Comparison of ENCODE assay signal across 15 cellular contexts in the genomic region with DNA sequence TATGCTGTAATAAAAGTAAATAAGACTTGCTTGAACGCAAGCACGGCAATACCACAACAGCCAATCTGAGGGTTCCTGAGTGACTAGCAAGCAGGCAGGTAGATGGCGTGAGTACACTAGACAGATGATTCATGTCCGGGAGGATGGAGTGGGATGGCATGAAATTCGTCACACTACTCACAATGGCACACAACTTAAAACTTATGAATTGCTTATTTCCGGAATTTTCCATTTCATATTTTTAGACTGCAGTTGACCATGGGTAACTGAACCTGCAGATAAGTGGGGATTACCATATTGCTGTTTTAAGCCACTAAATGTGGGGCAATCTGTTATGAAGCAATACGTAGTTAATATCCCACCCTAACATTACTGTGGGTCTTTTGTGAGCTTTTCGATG.
DNase-seq lines count a peak whose midpoint lies in the region; ATAC-seq and TF ChIP-seq lines count a peak whose summit lies in the region.
"Had no signal": no experiment of that assay in that cellular context is flagged by ENCODE, and none has a peak within 500 bp of the region (broad histone marks: within the 10 kb centered on the region; RNA-seq: fewer than 3 reads in every experiment).

No MANE protein-coding gene starts in this region.

- H3K9me3 Mint-ChIP-seq in T-helper 2 cell treated with Interferon-gamma antibody and Interleukin-4, amounts not matched to agents 5 μg/mL and 100 μg/mL, for 36 hours, result no peaks in the 10 kb centered on the region
- no peaks in the 10 kb centered on the region for H3K9me3 Mint-ChIP-seq in type B pancreatic cell
- H3K9me3 Mint-ChIP-seq: CD4-positive, alpha-beta memory T cell; naive thymus-derived CD4-positive, alpha-beta T cell; stimulated activated naive B cell treated with anti-CD40 and anti-IgM and Interleukin-4, amounts not matched to agents 10 μg/mL and 1 μg/mL and 100 μg/mL, for 72 hours had no signal

- H3K27me3 Mint-ChIP-seq in T-helper 2 cell treated with Interferon-gamma antibody and Interleukin-4, amounts not matched to agents 5 μg/mL and 100 μg/mL, for 36 hours (ENCODE audit: low read depth), result peaks cover 10% of the 10 kb centered on the region
- H3K27me3 Mint-ChIP-seq in type B pancreatic cell, result no peaks in the 10 kb centered on the region

- TF ChIP-seq CTCF in fibroblast of villous mesenchyme (IDR thresholded peaks at IDR 0.05; ENCODE audit: insufficient read depth, low read depth, low read length), result no peak
- no peak for TF ChIP-seq CTCF in type B pancreatic cell (conservative IDR thresholded peaks at IDR 0.05)

- no peak overlapping the region for H3K4me3 Mint-ChIP-seq in T-helper 2 cell treated with Interferon-gamma antibody and Interleukin-4, amounts not matched to agents 5 μg/mL and 100 μg/mL, for 36 hours
- H3K4me3 Mint-ChIP-seq in type B pancreatic cell, result no peak overlapping the region
- H3K4me3 Mint-ChIP-seq: CD4-positive, alpha-beta memory T cell; naive thymus-derived CD4-positive, alpha-beta T cell; stimulated activated naive B cell treated with anti-CD40 and anti-IgM and Interleukin-4, amounts not matched to agents 10 μg/mL and 1 μg/mL and 100 μg/mL, for 72 hours had no signal

- H3K27ac Mint-ChIP-seq in T-helper 2 cell treated with Interferon-gamma antibody and Interleukin-4, amounts not matched to agents 5 μg/mL and 100 μg/mL, for 36 hours, result no peak overlapping the region
- H3K27ac Mint-ChIP-seq in type B pancreatic cell, result no peak overlapping the region
- H3K27ac Mint-ChIP-seq: CD4-positive, alpha-beta memory T cell; stimulated activated naive B cell treated with anti-CD40 and anti-IgM and Interleukin-4, amounts not matched to agents 10 μg/mL and 1 μg/mL and 100 μg/mL, for 72 hours had no signal

- DNase-seq in EL (peak; percentile 11), HPDE6-E6E7 (ENCODE audit: extremely low spot score) (peak; percentile 98), fibroblast of villous mesenchyme (ENCODE audit: low read depth) (peak; percentile 57), type B pancreatic cell (ENCODE audit: extremely low spot score, unreplicated experiment) (no peak), SIG-M5 treated with dmso at 0.1 percent for 504 hours (lab: John Stamatoyannopoulos, UW; ENCODE audit: unreplicated experiment) (no peak)
- peak; percentile 27 for DNase-seq in T-helper 2 cell treated with Interferon-gamma antibody and Interleukin-4, amounts not matched to agents 5 μg/mL and 100 μg/mL, for 36 hours (ENCODE audit: low spot score)
- DNase-seq: KG1; naive thymus-derived CD4-positive, alpha-beta T cell; NCI-H1694 treated with DMSO at 0.1 percent for 48 hours; NCI-H524 treated with DMSO at 0.1 percent for 48 hours; RPMI8226; stimulated activated naive B cell treated with anti-CD40 and anti-IgM and Interleukin-4, amounts not matched to agents 10 μg/mL and 1 μg/mL and 100 μg/mL, for 72 hours had no signal

- H3K4me1 Mint-ChIP-seq in T-helper 2 cell treated with Interferon-gamma antibody and Interleukin-4, amounts not matched to agents 5 μg/mL and 100 μg/mL, for 36 hours (ENCODE audit: low read depth), result peaks cover 13% of the 10 kb centered on the region
- peaks cover 12% of the 10 kb centered on the region for H3K4me1 Mint-ChIP-seq in type B pancreatic cell (ENCODE audit: unreplicated experiment)

- no peaks in the 10 kb centered on the region for H3K36me3 Mint-ChIP-seq in T-helper 2 cell treated with Interferon-gamma antibody and Interleukin-4, amounts not matched to agents 5 μg/mL and 100 μg/mL, for 36 hours (ENCODE audit: low read depth)
- H3K36me3 Mint-ChIP-seq in type B pancreatic cell, result peaks cover 10% of the 10 kb centered on the region
- H3K36me3 Mint-ChIP-seq: CD4-positive, alpha-beta memory T cell; naive thymus-derived CD4-positive, alpha-beta T cell; stimulated activated naive B cell treated with anti-CD40 and anti-IgM and Interleukin-4, amounts not matched to agents 10 μg/mL and 1 μg/mL and 100 μg/mL, for 72 hours had no signal

- H3K4me3 ChIP-seq in fibroblast of villous mesenchyme (ENCODE audit: low read depth, low read length), result no peak overlapping the region

- no peak for ATAC-seq in GM21825 (IDR thresholded peaks at IDR 0.05; ENCODE audit: unreplicated experiment)
- ATAC-seq: left lobe of liver; naive thymus-derived CD4-positive, alpha-beta T cell; stimulated activated naive B cell treated with anti-CD40 and anti-IgM and Interleukin-4, amounts not matched to agents 10 μg/mL and 1 μg/mL and 100 μg/mL, for 72 hours had no signal

Comparison
In these comparisons a context has a peak if more than half of its experiments do, and no peak if none do; other contexts are left out.
1. DNase-seq: peak in EL (single experiment), HPDE6-E6E7 (single experiment), T-helper 2 cell treated with Interferon-gamma antibody and Interleukin-4, amounts not matched to agents 5 μg/mL and 100 μg/mL, for 36 hours (single experiment) and fibroblast of villous mesenchyme (single experiment); none in type B pancreatic cell (single experiment) and SIG-M5 treated with dmso at 0.1 percent for 504 hours (single experiment).